Comparison of ENCODE assay signal across 8 cellular contexts in genomic region chr15:69713726-69714559, GRCh38.
DNase-seq lines count a peak whose midpoint lies in the region; ATAC-seq and TF ChIP-seq lines count a peak whose summit lies in the region.

No MANE protein-coding gene starts in this region.

- BruUV-seq in OCI-LY7 (replicated peaks; lab: Mats Ljungman, UMichigan), result no TSS peak

- H3K4me3 ChIP-seq in OCI-LY7 (ENCODE audit: low read depth, low read length, poor library complexity, severe bottlenecking), result no peak overlapping the region

- no peaks in the 10 kb centered on the region for H3K79me2 ChIP-seq in OCI-LY7 (ENCODE audit: insufficient read depth, low read depth, low read length)

- H4K20me1 ChIP-seq in OCI-LY7 (ENCODE audit: insufficient read depth, low read length), result no peaks in the 10 kb centered on the region

- CTCF ChIA-PET in OCI-LY7 (lab: Charles Lee; ENCODE audit: unreplicated experiment), result no interaction called here

- H2AFZ ChIP-seq in OCI-LY7 (ENCODE audit: low read length), result no peak overlapping the region

- intact Hi-C loops in OCI-LY7 (cut with micrococcal nuclease; ENCODE audit: unreplicated experiment), result no loop called here

- H3K9me3 ChIP-seq in OCI-LY7 (ENCODE audit: low read length), result no peaks in the 10 kb centered on the region

- TF ChIP-seq CTCF in OCI-LY7 (conservative IDR thresholded peaks at IDR 0.05; ENCODE audit: low read length), result no peak

- H3K4me1 ChIP-seq in OCI-LY7 (ENCODE audit: insufficient read depth, low read length, poor library complexity, severe bottlenecking), result peaks cover 2% of the 10 kb centered on the region

- ATAC-seq in GM19438 (IDR thresholded peaks at IDR 0.05; ENCODE audit: low read depth, unreplicated experiment), result peak; percentile 89
- peak; percentile 80 for ATAC-seq in HG03457 (IDR thresholded peaks at IDR 0.05; ENCODE audit: unreplicated experiment)

- DNase-seq in activated T-cell treated with anti-CD3 and anti-CD28 coated beads for 24 hours (ENCODE audit: low read depth) (peak; percentile 63), OCI-LY7 (ENCODE audit: low spot score) (no peak), cerebellum (ENCODE audit: low spot score) (no peak), nucleus accumbens (lab: John Stamatoyannopoulos, UW) (no peak), cerebellar cortex (ENCODE audit: low spot score) (no peak)
- peak; percentile 53 for DNase-seq in stimulated activated CD4-positive, alpha-beta T cell treated with anti-CD3 and anti-CD28 coated beads, Interleukin-2, amount 100 ng/mL, for 4 hours (ENCODE audit: low read depth)

- POLR2A ChIA-PET in OCI-LY7 (lab: Charles Lee), result no interaction called here

- H3K9me2 ChIP-seq in OCI-LY7 (ENCODE audit: insufficient read depth, low read length), result no peaks in the 10 kb centered on the region

- H3K4me2 ChIP-seq in OCI-LY7 (ENCODE audit: low read length), result no peak overlapping the region

- H3K36me3 ChIP-seq in OCI-LY7 (ENCODE audit: insufficient read depth, low read length), result no peaks in the 10 kb centered on the region

- no peak overlapping the region for H3K27ac ChIP-seq in OCI-LY7 (ENCODE audit: low read depth, low read length, poor library complexity, severe bottlenecking)

Comparison
In these comparisons a context has a peak if more than half of its experiments do, and no peak if none do; other contexts are left out.
1. DNase-seq: peak in activated T-cell treated with anti-CD3 and anti-CD28 coated beads for 24 hours (single experiment) and stimulated activated CD4-positive, alpha-beta T cell treated with anti-CD3 and anti-CD28 coated beads, Interleukin-2, amount 100 ng/mL, for 4 hours (single experiment); none in OCI-LY7 (single experiment), cerebellum (single experiment), nucleus accumbens (0 of 56) and cerebellar cortex (single experiment).